Comparison of ENCODE assay signal across 24 cellular contexts in the genomic region with DNA sequence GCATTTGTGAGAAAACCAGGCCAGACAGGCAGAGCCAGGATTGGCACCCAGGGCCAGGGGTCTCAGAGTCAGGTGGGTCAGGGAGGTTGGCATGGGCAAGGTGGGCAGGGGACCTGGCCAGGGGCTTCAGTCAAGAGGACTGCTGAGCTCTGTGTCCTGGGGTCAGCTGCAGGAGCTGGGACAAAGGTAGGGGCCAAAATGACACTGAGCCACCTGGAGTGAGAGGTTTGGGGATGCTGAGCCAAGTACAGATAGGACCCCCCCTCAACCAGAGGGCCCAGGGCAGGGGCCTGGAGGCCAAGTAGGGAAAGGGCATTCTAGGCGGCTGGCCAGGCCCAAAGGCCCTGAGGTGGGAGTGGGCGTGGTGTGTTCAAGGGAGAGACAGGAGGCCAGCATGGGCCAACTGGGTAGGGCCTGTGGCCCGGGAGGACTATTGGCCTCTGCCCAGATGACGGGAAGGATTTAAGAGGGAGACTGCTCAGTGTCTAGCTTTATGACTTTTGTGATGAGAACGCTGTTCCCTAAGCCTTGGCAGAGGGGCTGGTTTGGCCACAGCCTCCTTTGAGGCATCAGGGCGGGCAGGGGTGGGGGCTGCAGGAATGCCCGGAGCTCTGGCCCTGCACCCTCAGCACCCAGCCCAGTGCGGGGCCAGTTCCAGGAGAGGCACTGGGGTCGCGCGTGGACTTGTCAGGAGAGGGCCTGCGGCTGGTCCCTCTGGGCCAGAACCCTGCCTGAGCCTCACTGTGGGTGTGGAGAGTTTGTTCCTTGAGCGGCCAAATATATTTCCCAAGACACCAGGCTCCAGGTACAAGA. TPM values are rescaled to one million over a fixed set of nuclear protein-coding genes. Genes with fewer than 3 reads are reported as not detected.
"Had no signal": no experiment of that assay in that cellular context is flagged by ENCODE, and none has a peak within 500 bp of the region (broad histone marks: within the 10 kb centered on the region; RNA-seq: fewer than 3 reads in every experiment).

No MANE protein-coding gene starts in this region.

- H3K4me1 Mint-ChIP-seq: activated CD4-positive, alpha-beta T cell treated with anti-CD3 and anti-CD28 coated beads, Interleukin-2, amount 10 ng/mL, durations not matched to agents 7 days and 5 days; activated naive CD4-positive, alpha-beta T cell treated with anti-CD3 and anti-CD28 coated beads, Interleukin-2, amount 10 ng/mL, durations not matched to agents 7 days and 5 days; activated naive CD8-positive, alpha-beta T cell treated with anti-CD3 and anti-CD28 coated beads for 36 hours had no signal

- H3K36me3 ChIP-seq: brain microvascular endothelial cell, SJCRH30 had no signal

- H3K27ac ChIP-seq: brain microvascular endothelial cell, SJCRH30, VCaP had no signal

- DNase-seq: activated CD4-positive, alpha-beta memory T cell treated with anti-CD3 and anti-CD28 coated beads for 36 hours; activated CD4-positive, alpha-beta T cell treated with anti-CD3 and anti-CD28 coated beads, Interleukin-2, amount 10 ng/mL, durations not matched to agents 7 days and 5 days; activated CD4-positive, CD25-positive, alpha-beta regulatory T cell; activated CD8-positive, alpha-beta memory T cell treated with anti-CD3 and anti-CD28 coated beads for 24 hours; activated gamma-delta T cell treated with Interleukin-2 at 50 U/mL for 16 hours; activated naive CD4-positive, alpha-beta T cell treated with anti-CD3 and anti-CD28 coated beads, Interleukin-2, amount 10 ng/mL, durations not matched to agents 7 days and 5 days; activated naive CD8-positive, alpha-beta T cell treated with anti-CD3 and anti-CD28 coated beads for 36 hours; activated T-cell treated with anti-CD3 and anti-CD28 coated beads, Interleukin-2, amount 50 U/mL, for 4 hours; brain microvascular endothelial cell; Karpas-422; NCI-H1105 treated with DMSO at 0.1 percent for 48 hours; NCI-H146; NCI-H187 treated with DMSO at 0.1 percent for 48 hours; NCI-H2081 treated with DMSO at 0.1 percent for 48 hours; NCI-H446; NCI-H524; PC-3; SJCRH30; SK-N-SH; T-helper 1 cell had no signal

- H3K9me3 ChIP-seq: SJCRH30, SK-N-SH had no signal

- H3K27ac Mint-ChIP-seq: activated CD4-positive, alpha-beta memory T cell treated with anti-CD3 and anti-CD28 coated beads for 36 hours; activated CD4-positive, alpha-beta T cell treated with anti-CD3 and anti-CD28 coated beads, Interleukin-2, amount 10 ng/mL, durations not matched to agents 7 days and 5 days; activated naive CD4-positive, alpha-beta T cell treated with anti-CD3 and anti-CD28 coated beads, Interleukin-2, amount 10 ng/mL, durations not matched to agents 7 days and 5 days; activated naive CD8-positive, alpha-beta T cell treated with anti-CD3 and anti-CD28 coated beads for 36 hours had no signal

- ATAC-seq: activated T-cell treated with anti-CD3 and anti-CD28 coated beads, Interleukin-2, amount 50 U/mL, for 4 hours; K562; PC-3 had no signal

- H3K4me1 ChIP-seq: SJCRH30 had no signal

- H3K4me3 ChIP-seq: K562, SJCRH30 had no signal

- H3K4me3 Mint-ChIP-seq: activated CD4-positive, alpha-beta memory T cell treated with anti-CD3 and anti-CD28 coated beads for 36 hours; activated CD4-positive, alpha-beta T cell treated with anti-CD3 and anti-CD28 coated beads, Interleukin-2, amount 10 ng/mL, durations not matched to agents 7 days and 5 days; activated naive CD4-positive, alpha-beta T cell treated with anti-CD3 and anti-CD28 coated beads, Interleukin-2, amount 10 ng/mL, durations not matched to agents 7 days and 5 days; activated naive CD8-positive, alpha-beta T cell treated with anti-CD3 and anti-CD28 coated beads for 36 hours; activated T-cell treated with anti-CD3 and anti-CD28 coated beads, Interleukin-2, amount 50 U/mL, for 4 hours had no signal

- H3K9me3 Mint-ChIP-seq: activated CD4-positive, alpha-beta memory T cell treated with anti-CD3 and anti-CD28 coated beads for 36 hours; activated CD4-positive, alpha-beta T cell treated with anti-CD3 and anti-CD28 coated beads, Interleukin-2, amount 10 ng/mL, durations not matched to agents 7 days and 5 days; activated naive CD4-positive, alpha-beta T cell treated with anti-CD3 and anti-CD28 coated beads, Interleukin-2, amount 10 ng/mL, durations not matched to agents 7 days and 5 days; activated naive CD8-positive, alpha-beta T cell treated with anti-CD3 and anti-CD28 coated beads for 36 hours; activated T-cell treated with anti-CD3 and anti-CD28 coated beads, Interleukin-2, amount 50 U/mL, for 4 hours had no signal

RNA-seq across cellular contexts. Expression of a gene that starts 3.1 kb away (rescaled TPM):
- total RNA-seq: activated CD4-positive, alpha-beta memory T cell treated with anti-CD3 and anti-CD28 coated beads for 36 hours; activated CD4-positive, alpha-beta T cell treated with anti-CD3 and anti-CD28 coated beads, Interleukin-2, amount 10 ng/mL, durations not matched to agents 7 days and 5 days; activated naive CD8-positive, alpha-beta T cell treated with anti-CD3 and anti-CD28 coated beads for 36 hours; activated T-cell treated with anti-CD3 and anti-CD28 coated beads, Interleukin-2, amount 50 U/mL, for 4 hours; K562; PC-3; SJCRH30; T-helper 2 cell treated with Interferon-gamma antibody and Interleukin-4, amounts not matched to agents 100 ng/mL and 5 ng/mL, for 36 hours had no signal
- polyA plus RNA-seq: adipose tissue, K562, SK-N-SH had no signal

RNA-seq across cellular contexts. Expression of a gene that starts 40.6 kb away (rescaled TPM):
- total RNA-seq: activated CD4-positive, alpha-beta T cell treated with anti-CD3 and anti-CD28 coated beads, Interleukin-2, amount 10 ng/mL, durations not matched to agents 7 days and 5 days; PC-3; T-helper 2 cell treated with Interferon-gamma antibody and Interleukin-4, amounts not matched to agents 100 ng/mL and 5 ng/mL, for 36 hours had no signal
